ENCODE assay signal across 10 cellular contexts in genomic region chr1:180358649-180359048, GRCh38.
DNase-seq lines count a peak whose midpoint lies in the region; ATAC-seq and TF ChIP-seq lines count a peak whose summit lies in the region.
"Had no signal": no experiment of that assay in that cellular context is flagged by ENCODE, and none has a peak within 500 bp of the region (broad histone marks: within the 10 kb centered on the region; RNA-seq: fewer than 3 reads in every experiment).

No MANE protein-coding gene starts in this region.

- H3K36me3 ChIP-seq in HEK293 (ENCODE audit: control insufficient read depth in 2 of 2, insufficient read depth in 1 of 2, low read length in 2 of 2), result no peaks in the 10 kb centered on the region
- no peaks in the 10 kb centered on the region for H3K36me3 ChIP-seq in colonic mucosa

- no peaks in the 10 kb centered on the region for H3K36me3 Mint-ChIP-seq in nephron (ENCODE audit: low read depth)
- H3K36me3 Mint-ChIP-seq: activated CD8-positive, alpha-beta memory T cell treated with anti-CD3 and anti-CD28 coated beads, Interleukin-2, amount 10 ng/mL, durations not matched to agents 7 days and 5 days had no signal

- H3K4me3 ChIP-seq in HEK293 (ENCODE audit: low read depth, low read length) (no peak overlapping the region), colonic mucosa (no peak overlapping the region)

- peak; percentile 13 for DNase-seq in NCI-H774 (lab: John Stamatoyannopoulos, UW)
- peak; percentile 22 for DNase-seq in colonic mucosa
- DNase-seq in AG20443 (ENCODE audit: low spot score), result no peak
- DNase-seq in HK-2 (ENCODE audit: unreplicated experiment), result no peak
- DNase-seq: activated CD8-positive, alpha-beta memory T cell treated with anti-CD3 and anti-CD28 coated beads, Interleukin-2, amount 10 ng/mL, durations not matched to agents 7 days and 5 days had no signal

- H3K9me3 ChIP-seq in HEK293 (ENCODE audit: control insufficient read depth, insufficient read depth, low read depth, low read length) (no peaks in the 10 kb centered on the region), colonic mucosa (no peaks in the 10 kb centered on the region)

- H3K27me3 ChIP-seq in colonic mucosa, result no peaks in the 10 kb centered on the region

- H3K9ac ChIP-seq in colonic mucosa (ENCODE audit: low read depth in 2 of 2, low read length in 2 of 2), result no peak overlapping the region

- H3K4me1 Mint-ChIP-seq in nephron, result peaks cover 22% of the 10 kb centered on the region
- H3K4me1 Mint-ChIP-seq: activated CD8-positive, alpha-beta memory T cell treated with anti-CD3 and anti-CD28 coated beads, Interleukin-2, amount 10 ng/mL, durations not matched to agents 7 days and 5 days had no signal

- CTCF ChIA-PET in HEK293 (lab: Yijun Ruan, JAX), result interaction anchor here (0.6 to 1.1 kb wide), 2 partner anchors 9 to 80 kb away, joined by 3 to 4 read pairs; no protein-coding TSS in a partner anchor

- no peak for ATAC-seq in HG02885 (IDR thresholded peaks at IDR 0.05; ENCODE audit: poor library complexity, unreplicated experiment)
- ATAC-seq in HG02678 (IDR thresholded peaks at IDR 0.05; ENCODE audit: unreplicated experiment), result no peak
- ATAC-seq: activated CD8-positive, alpha-beta memory T cell treated with anti-CD3 and anti-CD28 coated beads, Interleukin-2, amount 10 ng/mL, durations not matched to agents 7 days and 5 days had no signal

- H3K9me3 Mint-ChIP-seq in nephron, result no peaks in the 10 kb centered on the region
- H3K9me3 Mint-ChIP-seq: T-helper 2 cell treated with Interferon-gamma antibody and Interleukin-4, amounts not matched to agents 5 μg/mL and 100 μg/mL, for 36 hours had no signal

- H3K4me1 ChIP-seq in HEK293 (ENCODE audit: control insufficient read depth, insufficient read depth, low read length) (peaks cover 16% of the 10 kb centered on the region), colonic mucosa (no peaks in the 10 kb centered on the region)

- no peaks in the 10 kb centered on the region for H3K27me3 Mint-ChIP-seq in nephron (ENCODE audit: low read depth)
- H3K27me3 Mint-ChIP-seq: activated CD8-positive, alpha-beta memory T cell treated with anti-CD3 and anti-CD28 coated beads, Interleukin-2, amount 10 ng/mL, durations not matched to agents 7 days and 5 days had no signal

- H3K27ac Mint-ChIP-seq in nephron, result peak overlapping the region in 2 of 3 experiments; percentile 22 to 51
- H3K27ac Mint-ChIP-seq: activated CD8-positive, alpha-beta memory T cell treated with anti-CD3 and anti-CD28 coated beads, Interleukin-2, amount 10 ng/mL, durations not matched to agents 7 days and 5 days; T-helper 2 cell treated with Interferon-gamma antibody and Interleukin-4, amounts not matched to agents 5 μg/mL and 100 μg/mL, for 36 hours had no signal

- TF ChIP-seq CTCF in HEK293 (tag by site-specific recombination; IDR thresholded peaks at IDR 0.05) (no peak), colonic mucosa (IDR thresholded peaks at IDR 0.05) (no peak), nephron (IDR thresholded peaks at IDR 0.05; ENCODE audit: unreplicated experiment in 3 of 3) (no peak)

- no peak overlapping the region for H3K27ac ChIP-seq in HEK293 (ENCODE audit: extremely low read depth, low read depth, low read length)
- H3K27ac ChIP-seq in colonic mucosa, result no peak overlapping the region

- POLR2A ChIA-PET in HEK293 (lab: Yijun Ruan, JAX), result no interaction called here

- peak overlapping the region in 1 of 3 experiments; percentile 13 for H3K4me3 Mint-ChIP-seq in nephron
- H3K4me3 Mint-ChIP-seq: activated CD8-positive, alpha-beta memory T cell treated with anti-CD3 and anti-CD28 coated beads, Interleukin-2, amount 10 ng/mL, durations not matched to agents 7 days and 5 days; T-helper 2 cell treated with Interferon-gamma antibody and Interleukin-4, amounts not matched to agents 5 μg/mL and 100 μg/mL, for 36 hours had no signal

- intact Hi-C loops in colonic mucosa (cut with DNase I), result no loop called here

TF ChIP-seq in HEK293, 187 proteins besides CTCF, POLR2A, EP300 and RAD21:
- TF ChIP-seq ZNF660 (tag by site-specific recombination; IDR thresholded peaks at IDR 0.05) (no peak), OSR2 (tag by site-specific recombination; IDR thresholded peaks at IDR 0.05) (peak; percentile 52; the same call in 1 of the 2 replicates), GLIS1 (tag by site-specific recombination; IDR thresholded peaks at IDR 0.05) (peak; percentile 26; the same call in 1 of the 2 replicates), ZBTB17 (tag by site-specific recombination; IDR thresholded peaks at IDR 0.05) (peak; percentile 88), ZNF146 (tag by site-specific recombination; IDR thresholded peaks at IDR 0.05) (no peak)
- TF ChIP-seq, protein P1, sequence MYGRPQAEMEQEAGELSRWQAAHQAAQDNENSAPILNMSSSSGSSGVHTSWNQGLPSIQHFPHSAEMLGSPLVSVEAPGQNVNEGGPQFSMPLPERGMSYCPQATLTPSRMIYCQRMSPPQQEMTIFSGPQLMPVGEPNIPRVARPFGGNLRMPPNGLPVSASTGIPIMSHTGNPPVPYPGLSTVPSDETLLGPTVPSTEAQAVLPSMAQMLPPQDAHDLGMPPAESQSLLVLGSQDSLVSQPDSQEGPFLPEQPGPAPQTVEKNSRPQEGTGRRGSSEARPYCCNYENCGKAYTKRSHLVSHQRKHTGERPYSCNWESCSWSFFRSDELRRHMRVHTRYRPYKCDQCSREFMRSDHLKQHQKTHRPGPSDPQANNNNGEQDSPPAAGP (tag by site-specific recombination; IDR thresholded peaks at IDR 0.05), result no peak
TF ChIP-seq in HEK293: peak in this region for 3.

Comparison
In these comparisons a context has a peak if more than half of its experiments do, and no peak if none do; other contexts are left out.
1. DNase-seq: peak in NCI-H774 (single experiment) and colonic mucosa (single experiment); none in AG20443 (single experiment) and HK-2 (single experiment).